9 cellular contexts compared by ENCODE assay signal in the genomic region with DNA sequence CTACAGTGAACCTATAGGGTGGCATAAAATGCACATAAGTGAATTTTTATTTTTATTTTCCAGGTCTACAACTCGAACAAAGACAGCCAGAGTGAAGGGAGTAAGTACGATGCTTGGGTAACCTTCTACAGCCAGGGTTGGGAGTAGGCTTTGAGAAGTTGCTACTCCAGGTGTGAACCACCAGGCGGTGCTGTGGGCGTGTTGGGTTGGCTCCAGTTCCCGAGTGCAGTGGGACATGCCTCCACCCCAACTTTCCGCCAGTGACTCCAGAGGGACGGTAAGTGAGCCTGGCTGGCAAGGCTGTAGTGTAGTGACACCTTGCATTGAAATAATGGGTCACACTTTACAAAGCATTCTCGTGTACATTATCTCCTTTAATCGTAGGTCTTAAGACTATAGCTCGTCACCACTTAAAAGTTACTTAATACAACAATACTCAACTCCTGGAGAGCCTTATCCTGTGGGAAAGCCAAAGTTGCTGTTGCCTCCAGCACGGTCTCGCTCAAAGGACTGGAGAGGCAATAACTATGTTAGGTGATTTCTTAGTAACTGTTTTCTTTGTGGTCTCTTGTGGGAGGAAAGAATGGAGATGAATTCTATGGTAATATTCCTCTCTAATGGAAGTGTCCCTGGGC.
DNase-seq lines count a peak whose midpoint lies in the region; TF ChIP-seq lines count a peak whose summit lies in the region.
"Had no signal": no experiment of that assay in that cellular context is flagged by ENCODE, and none has a peak within 500 bp of the region (broad histone marks: within the 10 kb centered on the region; RNA-seq: fewer than 3 reads in every experiment).

No MANE protein-coding gene starts in this region.

- H3K27ac Mint-ChIP-seq in brain (no peak overlapping the region), neural progenitor cell (no peak overlapping the region)
- H3K27ac Mint-ChIP-seq: T-helper 1 cell treated with Interleukin-12 subunit alpha and Interleukin-12 subunit beta and Interleukin-4 antibody, amounts not matched to agents 30 μg/mL and 1 μg/mL, for 36 hours had no signal

- H3K4me1 ChIP-seq in neural progenitor cell, result no peaks in the 10 kb centered on the region

- no peaks in the 10 kb centered on the region for H4K20me1 ChIP-seq in neural progenitor cell (ENCODE audit: low read depth)

- no peaks in the 10 kb centered on the region for H3K79me2 ChIP-seq in neural progenitor cell (ENCODE audit: low read depth)

- H3K4me1 Mint-ChIP-seq in brain (peaks cover 28% of the 10 kb centered on the region), neural progenitor cell (peaks cover 3% of the 10 kb centered on the region)

- no peak overlapping the region for H3K4me3 ChIP-seq in neural progenitor cell

- H3K9me3 Mint-ChIP-seq in brain (peaks cover 0 to 7% (median 3%) of the 10 kb centered on the region in 5 experiments), neural progenitor cell (no peaks in the 10 kb centered on the region)
- H3K9me3 Mint-ChIP-seq: T-helper 1 cell treated with Interleukin-12 subunit alpha and Interleukin-12 subunit beta and Interleukin-4 antibody, amounts not matched to agents 30 μg/mL and 1 μg/mL, for 36 hours had no signal

- H3K4me3 Mint-ChIP-seq in brain (no peak overlapping the region), neural progenitor cell (no peak overlapping the region)
- H3K4me3 Mint-ChIP-seq: T-helper 1 cell treated with Interleukin-12 subunit alpha and Interleukin-12 subunit beta and Interleukin-4 antibody, amounts not matched to agents 30 μg/mL and 1 μg/mL, for 36 hours had no signal

- no peaks in the 10 kb centered on the region for H3F3A ChIP-seq in neural progenitor cell (ENCODE audit: low read depth)

- H3K27me3 Mint-ChIP-seq in brain (peaks cover 6% of the 10 kb centered on the region), neural progenitor cell (ENCODE audit: insufficient read depth, low read depth) (no peaks in the 10 kb centered on the region)

- H3K36me3 ChIP-seq in neural progenitor cell, result no peaks in the 10 kb centered on the region

- peaks cover 9% of the 10 kb centered on the region for H3K36me3 Mint-ChIP-seq in brain
- H3K36me3 Mint-ChIP-seq in neural progenitor cell, result peaks cover 2% of the 10 kb centered on the region

- H3K4me2 ChIP-seq in neural progenitor cell, result no peak overlapping the region

- DNase-seq in NCI-H345 (lab: John Stamatoyannopoulos, UW) (peak; percentile 9), NCI-H345 treated with DMSO at 0.1 percent for 48 hours (lab: John Stamatoyannopoulos, UW; ENCODE audit: unreplicated experiment) (no peak), NAMALWA (ENCODE audit: low spot score) (peak; percentile 44), neural progenitor cell (ENCODE audit: low spot score) (peak; percentile 79), NCI-H187 treated with DMSO at 0.1 percent for 48 hours (lab: John Stamatoyannopoulos, UW) (no peak), NCI-H526 treated with DMSO at 0.1 percent for 48 hours (lab: John Stamatoyannopoulos, UW) (no peak), GOT3 (lab: John Stamatoyannopoulos, UW) (no peak)

- TF ChIP-seq CTCF in brain (conservative IDR thresholded peaks at IDR 0.05) (peak; percentile 41 to 50), neural progenitor cell (IDR thresholded peaks at IDR 0.05) (peak; percentile 82)

- H3K9ac ChIP-seq in neural progenitor cell, result no peak overlapping the region

- H3K27ac ChIP-seq in neural progenitor cell, result no peak overlapping the region

- H3K27me3 ChIP-seq in neural progenitor cell, result no peaks in the 10 kb centered on the region

- H3K9me3 ChIP-seq in neural progenitor cell (ENCODE audit: low read depth), result no peaks in the 10 kb centered on the region

- H2AFZ ChIP-seq in neural progenitor cell (replicated peaks), result no peak overlapping the region

Comparison
In these comparisons a context has a peak if more than half of its experiments do, and no peak if none do; other contexts are left out.
1. DNase-seq: peak in NCI-H345 (single experiment), NAMALWA (single experiment) and neural progenitor cell (single experiment); none in NCI-H345 treated with DMSO at 0.1 percent for 48 hours (single experiment), NCI-H187 treated with DMSO at 0.1 percent for 48 hours (single experiment), NCI-H526 treated with DMSO at 0.1 percent for 48 hours (single experiment) and GOT3 (single experiment).